Comparison of ENCODE assay signal across 2 cellular contexts in the genomic region with DNA sequence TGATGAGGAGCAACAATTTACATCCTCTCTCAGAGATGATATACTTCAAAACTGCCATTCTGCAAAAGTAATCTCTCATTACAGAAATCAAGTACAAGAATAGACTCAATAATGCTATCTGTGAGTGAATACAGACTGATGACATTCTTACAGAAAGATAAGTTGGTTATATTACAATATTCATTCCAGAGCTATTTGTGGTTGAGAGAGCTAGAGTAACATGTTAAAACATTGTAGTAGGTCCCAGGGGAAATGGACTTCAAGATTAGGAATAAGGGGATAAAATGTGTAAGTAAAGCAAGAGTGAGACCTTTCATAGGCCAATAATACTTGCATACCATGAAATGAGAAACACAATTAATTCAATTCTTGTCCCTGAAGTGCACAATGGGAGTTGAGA.
TF ChIP-seq lines count a peak whose summit lies in the region.

No MANE protein-coding gene starts in this region.

TF ChIP-seq in liver, 16 proteins besides CTCF, POLR2A, EP300 and RAD21:
- TF ChIP-seq, protein P1, sequence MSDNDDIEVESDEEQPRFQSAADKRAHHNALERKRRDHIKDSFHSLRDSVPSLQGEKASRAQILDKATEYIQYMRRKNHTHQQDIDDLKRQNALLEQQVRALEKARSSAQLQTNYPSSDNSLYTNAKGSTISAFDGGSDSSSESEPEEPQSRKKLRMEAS (IDR thresholded peaks at IDR 0.05), result no peak
- no peak for TF ChIP-seq HNF4A (conservative IDR thresholded peaks at IDR 0.05)
- no peak for TF ChIP-seq EGR1 (IDR thresholded peaks at IDR 0.05; ENCODE audit: low read depth in 2 of 2)
- no peak for TF ChIP-seq JUND (IDR thresholded peaks at IDR 0.05)
- TF ChIP-seq, protein P2, sequence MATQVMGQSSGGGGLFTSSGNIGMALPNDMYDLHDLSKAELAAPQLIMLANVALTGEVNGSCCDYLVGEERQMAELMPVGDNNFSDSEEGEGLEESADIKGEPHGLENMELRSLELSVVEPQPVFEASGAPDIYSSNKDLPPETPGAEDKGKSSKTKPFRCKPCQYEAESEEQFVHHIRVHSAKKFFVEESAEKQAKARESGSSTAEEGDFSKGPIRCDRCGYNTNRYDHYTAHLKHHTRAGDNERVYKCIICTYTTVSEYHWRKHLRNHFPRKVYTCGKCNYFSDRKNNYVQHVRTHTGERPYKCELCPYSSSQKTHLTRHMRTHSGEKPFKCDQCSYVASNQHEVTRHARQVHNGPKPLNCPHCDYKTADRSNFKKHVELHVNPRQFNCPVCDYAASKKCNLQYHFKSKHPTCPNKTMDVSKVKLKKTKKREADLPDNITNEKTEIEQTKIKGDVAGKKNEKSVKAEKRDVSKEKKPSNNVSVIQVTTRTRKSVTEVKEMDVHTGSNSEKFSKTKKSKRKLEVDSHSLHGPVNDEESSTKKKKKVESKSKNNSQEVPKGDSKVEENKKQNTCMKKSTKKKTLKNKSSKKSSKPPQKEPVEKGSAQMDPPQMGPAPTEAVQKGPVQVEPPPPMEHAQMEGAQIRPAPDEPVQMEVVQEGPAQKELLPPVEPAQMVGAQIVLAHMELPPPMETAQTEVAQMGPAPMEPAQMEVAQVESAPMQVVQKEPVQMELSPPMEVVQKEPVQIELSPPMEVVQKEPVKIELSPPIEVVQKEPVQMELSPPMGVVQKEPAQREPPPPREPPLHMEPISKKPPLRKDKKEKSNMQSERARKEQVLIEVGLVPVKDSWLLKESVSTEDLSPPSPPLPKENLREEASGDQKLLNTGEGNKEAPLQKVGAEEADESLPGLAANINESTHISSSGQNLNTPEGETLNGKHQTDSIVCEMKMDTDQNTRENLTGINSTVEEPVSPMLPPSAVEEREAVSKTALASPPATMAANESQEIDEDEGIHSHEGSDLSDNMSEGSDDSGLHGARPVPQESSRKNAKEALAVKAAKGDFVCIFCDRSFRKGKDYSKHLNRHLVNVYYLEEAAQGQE (IDR thresholded peaks at IDR 0.05), result no peak
- TF ChIP-seq RXRA (IDR thresholded peaks at IDR 0.05), result no peak
- TF ChIP-seq SP1 (IDR thresholded peaks at IDR 0.05), result no peak
- TF ChIP-seq FOXA2 (IDR thresholded peaks at IDR 0.05), result no peak
- TF ChIP-seq YY1 (IDR thresholded peaks at IDR 0.05), result no peak
- TF ChIP-seq HNF4G (IDR thresholded peaks at IDR 0.05), result no peak
- TF ChIP-seq GABPA (IDR thresholded peaks at IDR 0.05 in 1 of 2, conservative IDR thresholded peaks at IDR 0.05 in 1 of 2), result no peak
- no peak for TF ChIP-seq FOXA1 (IDR thresholded peaks at IDR 0.05)
- TF ChIP-seq ZBTB33 (IDR thresholded peaks at IDR 0.05), result no peak

TF ChIP-seq in HepG2, 621 proteins besides CTCF, POLR2A, EP300 and RAD21:
- TF ChIP-seq PITX1 (CRISPR knock-in tag; IDR thresholded peaks at IDR 0.05), result no peak
- TF ChIP-seq SRY (CRISPR knock-in tag; IDR thresholded peaks at IDR 0.05), result no peak
- no peak for TF ChIP-seq ATM (IDR thresholded peaks at IDR 0.05; ENCODE audit: borderline replicate concordance)
- no peak for TF ChIP-seq TOE1 (CRISPR knock-in tag; IDR thresholded peaks at IDR 0.05)
- no peak for TF ChIP-seq ZNF713 (CRISPR knock-in tag; IDR thresholded peaks at IDR 0.05)
- no peak for TF ChIP-seq KDM6A (CRISPR knock-in tag; IDR thresholded peaks at IDR 0.05; ENCODE audit: low read depth)
- TF ChIP-seq TBL1XR1 (IDR thresholded peaks at IDR 0.05; ENCODE audit: borderline replicate concordance, low read length, partially characterized antibody), result no peak
- TF ChIP-seq TFAP4 (IDR thresholded peaks at IDR 0.05; ENCODE audit: borderline replicate concordance, low read depth), result no peak
- TF ChIP-seq, protein P3, sequence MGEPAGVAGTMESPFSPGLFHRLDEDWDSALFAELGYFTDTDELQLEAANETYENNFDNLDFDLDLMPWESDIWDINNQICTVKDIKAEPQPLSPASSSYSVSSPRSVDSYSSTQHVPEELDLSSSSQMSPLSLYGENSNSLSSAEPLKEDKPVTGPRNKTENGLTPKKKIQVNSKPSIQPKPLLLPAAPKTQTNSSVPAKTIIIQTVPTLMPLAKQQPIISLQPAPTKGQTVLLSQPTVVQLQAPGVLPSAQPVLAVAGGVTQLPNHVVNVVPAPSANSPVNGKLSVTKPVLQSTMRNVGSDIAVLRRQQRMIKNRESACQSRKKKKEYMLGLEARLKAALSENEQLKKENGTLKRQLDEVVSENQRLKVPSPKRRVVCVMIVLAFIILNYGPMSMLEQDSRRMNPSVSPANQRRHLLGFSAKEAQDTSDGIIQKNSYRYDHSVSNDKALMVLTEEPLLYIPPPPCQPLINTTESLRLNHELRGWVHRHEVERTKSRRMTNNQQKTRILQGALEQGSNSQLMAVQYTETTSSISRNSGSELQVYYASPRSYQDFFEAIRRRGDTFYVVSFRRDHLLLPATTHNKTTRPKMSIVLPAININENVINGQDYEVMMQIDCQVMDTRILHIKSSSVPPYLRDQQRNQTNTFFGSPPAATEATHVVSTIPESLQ (CRISPR knock-in tag; conservative IDR thresholded peaks at IDR 0.05), result no peak
- TF ChIP-seq HMG20B (CRISPR knock-in tag; conservative IDR thresholded peaks at IDR 0.05), result no peak
- no peak for TF ChIP-seq MBNL3 (CRISPR knock-in tag; conservative IDR thresholded peaks at IDR 0.05)
- TF ChIP-seq HNF4G (IDR thresholded peaks at IDR 0.05; ENCODE audit: borderline replicate concordance, low read depth, low read length), result no peak
- no peak for TF ChIP-seq HNF4G (CRISPR knock-in tag; IDR thresholded peaks at IDR 0.05; ENCODE audit: borderline replicate concordance, low read depth)
- TF ChIP-seq ZFP90 (CRISPR knock-in tag; IDR thresholded peaks at IDR 0.05; ENCODE audit: borderline replicate concordance), result no peak
- no peak for TF ChIP-seq ATAD3A (CRISPR knock-in tag; IDR thresholded peaks at IDR 0.05)
- TF ChIP-seq ERF (CRISPR knock-in tag; IDR thresholded peaks at IDR 0.05), result no peak
- no peak for TF ChIP-seq FUBP1 (CRISPR knock-in tag; IDR thresholded peaks at IDR 0.05; ENCODE audit: borderline replicate concordance)
- no peak for TF ChIP-seq ZNF354B (CRISPR knock-in tag; IDR thresholded peaks at IDR 0.05)
- no peak for TF ChIP-seq ZNF616 (CRISPR knock-in tag; IDR thresholded peaks at IDR 0.05; ENCODE audit: low read depth)
- TF ChIP-seq XRCC5 (optimal IDR thresholded peaks at IDR 0.05; ENCODE audit: low read length), result no peak
- no peak for TF ChIP-seq FOXA3 (CRISPR knock-in tag; IDR thresholded peaks at IDR 0.05)
